8 cellular contexts compared by ENCODE assay signal in the genomic region with DNA sequence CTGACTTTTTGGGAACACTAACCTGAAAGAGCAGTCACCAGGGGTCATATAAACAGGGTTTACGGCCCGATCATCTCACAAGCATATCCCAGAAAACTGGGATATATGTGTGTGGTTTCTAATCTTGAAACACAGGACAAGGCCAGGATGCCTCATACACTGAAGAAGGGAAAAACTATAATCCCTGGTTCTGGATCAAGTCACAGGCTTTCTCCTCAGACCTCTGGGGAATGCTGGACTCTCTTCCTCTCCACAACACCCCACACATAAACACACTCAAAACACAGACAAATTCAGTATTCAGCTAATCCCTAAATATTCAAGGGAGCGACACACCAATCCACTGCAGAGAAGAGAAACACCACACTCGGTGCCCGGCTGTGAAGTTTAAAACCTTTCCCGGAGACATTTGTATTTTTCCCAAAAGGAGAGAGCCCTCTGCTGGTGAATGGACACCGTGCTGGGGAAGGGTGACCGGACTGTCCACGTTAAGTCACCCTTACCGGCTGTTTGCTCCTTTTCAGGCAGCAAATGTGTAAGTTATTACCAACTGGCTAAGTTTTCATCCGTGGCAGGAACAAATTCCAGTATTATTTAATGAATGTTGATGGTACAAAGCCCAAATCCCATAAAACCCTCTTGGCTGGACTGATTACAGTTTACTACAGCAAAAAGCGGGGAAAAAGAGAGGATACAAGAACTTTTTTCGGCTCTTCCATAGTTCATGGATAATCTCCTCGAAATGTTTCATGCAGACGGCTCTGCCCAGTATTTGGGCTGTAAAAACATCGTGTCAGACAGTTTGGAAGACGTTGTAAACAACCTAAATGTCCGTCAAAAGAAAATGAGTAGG.
DNase-seq lines count a peak whose midpoint lies in the region; ATAC-seq and TF ChIP-seq lines count a peak whose summit lies in the region.

No MANE protein-coding gene starts in this region.

- H3K36me3 Mint-ChIP-seq in neural progenitor cell: no peaks in the 10 kb centered on the region

- H3K36me3 ChIP-seq in MG63 (no peaks in the 10 kb centered on the region), neural progenitor cell (no peaks in the 10 kb centered on the region)

- peak overlapping the region; percentile 91 for H2AFZ ChIP-seq in neural progenitor cell (replicated peaks)

- H3K79me2 ChIP-seq in neural progenitor cell (ENCODE audit: low read depth): no peaks in the 10 kb centered on the region

- H3K4me2 ChIP-seq in neural progenitor cell: no peak overlapping the region

- H3K4me1 ChIP-seq in neural progenitor cell: no peaks in the 10 kb centered on the region

- H3K4me3 ChIP-seq in MG63: no peak overlapping the region
- no peak overlapping the region for H3K4me3 ChIP-seq in fibroblast of pulmonary artery (replicated peaks; ENCODE audit: low read depth, low read length)
- no peak overlapping the region for H3K4me3 ChIP-seq in neural progenitor cell

- peaks cover 2% of the 10 kb centered on the region for H3K27me3 Mint-ChIP-seq in neural progenitor cell (ENCODE audit: insufficient read depth, low read depth)

- DNase-seq in NCI-H524 (lab: John Stamatoyannopoulos, UW): peak; percentile 18 to 72
- no peak for DNase-seq in NCI-H524 treated with DMSO at 0.1 percent for 48 hours (lab: John Stamatoyannopoulos, UW)
- DNase-seq in MG63: peak; percentile 44
- peak; percentile 51 for DNase-seq in SW480 (ENCODE audit: low spot score)
- peak; percentile 72 for DNase-seq in fibroblast of pulmonary artery (ENCODE audit: low read depth)
- peak; percentile 78 for DNase-seq in neural progenitor cell (ENCODE audit: low spot score)
- DNase-seq in GM19240 (ENCODE audit: insufficient read length, low spot score): no peak

- H3K27ac Mint-ChIP-seq in neural progenitor cell: peak overlapping the region; percentile 58

- H3K27me3 ChIP-seq in MG63 (no peaks in the 10 kb centered on the region), neural progenitor cell (no peaks in the 10 kb centered on the region)

- no peaks in the 10 kb centered on the region for H4K20me1 ChIP-seq in neural progenitor cell (ENCODE audit: low read depth)

- H3K9me3 ChIP-seq in MG63 (no peaks in the 10 kb centered on the region), neural progenitor cell (ENCODE audit: low read depth) (no peaks in the 10 kb centered on the region)

- ATAC-seq in GM18517 (IDR thresholded peaks at IDR 0.05; ENCODE audit: unreplicated experiment): no peak

- no peaks in the 10 kb centered on the region for H3F3A ChIP-seq in neural progenitor cell (ENCODE audit: low read depth)

- no peak overlapping the region for H3K4me3 Mint-ChIP-seq in neural progenitor cell

- no peak overlapping the region for H3K27ac ChIP-seq in neural progenitor cell

- H3K9ac ChIP-seq in neural progenitor cell: no peak overlapping the region

- no peaks in the 10 kb centered on the region for H3K9me3 Mint-ChIP-seq in neural progenitor cell

- peak; percentile 94 for TF ChIP-seq CTCF in fibroblast of pulmonary artery (IDR thresholded peaks at IDR 0.05; ENCODE audit: low read length, missing control alignments)
- TF ChIP-seq CTCF in neural progenitor cell (IDR thresholded peaks at IDR 0.05): peak; percentile 92

- H3K4me1 Mint-ChIP-seq in neural progenitor cell: peaks cover 5% of the 10 kb centered on the region

Comparison
In these comparisons a context has a peak if more than half of its experiments do, and no peak if none do; other contexts are left out.
1. DNase-seq: peak in NCI-H524 (2 of 2), MG63 (single experiment), SW480 (single experiment), fibroblast of pulmonary artery (single experiment) and neural progenitor cell (single experiment); none in NCI-H524 treated with DMSO at 0.1 percent for 48 hours (single experiment) and GM19240 (single experiment).